1 cellular context compared by ENCODE assay signal in the genomic region with DNA sequence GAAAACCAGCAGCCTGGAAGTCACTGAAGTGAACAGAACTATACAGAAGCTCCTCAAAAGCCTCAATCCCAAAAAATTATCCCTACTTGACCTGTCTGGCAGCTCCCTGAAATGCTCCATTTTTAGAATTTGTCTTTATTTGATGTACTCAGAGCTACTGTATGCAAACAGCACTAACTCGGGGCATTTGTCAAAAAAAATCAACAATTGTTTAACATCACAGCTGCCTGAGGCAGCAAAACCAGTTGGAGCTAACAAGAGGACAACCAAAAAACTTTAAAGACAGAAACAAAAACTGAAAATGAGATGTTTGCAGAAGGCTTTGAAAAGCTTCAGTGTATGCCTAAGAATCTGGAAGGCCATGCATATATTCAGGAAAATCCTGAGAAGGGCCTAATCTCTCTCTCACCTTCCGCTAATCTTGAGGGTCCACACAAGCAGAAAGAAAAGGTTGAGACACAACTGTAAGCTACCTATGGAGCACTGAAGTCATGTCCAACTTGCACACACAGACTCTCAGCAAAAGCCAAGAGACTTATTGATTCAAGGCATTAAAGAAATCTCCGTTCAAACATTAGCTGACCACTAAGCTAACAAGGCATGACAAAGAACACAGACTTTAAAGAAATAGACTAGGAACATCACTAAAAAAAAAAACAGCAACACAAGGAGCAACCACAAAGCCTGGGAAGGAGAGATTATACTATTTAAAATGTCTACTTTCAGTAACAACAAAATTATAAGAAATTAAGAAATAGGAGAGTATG.
TF ChIP-seq lines count a peak whose summit lies in the region.

No MANE protein-coding gene starts in this region.

TF ChIP-seq in H1, 55 proteins besides CTCF, POLR2A, EP300 and RAD21:
- TF ChIP-seq, protein P1, sequence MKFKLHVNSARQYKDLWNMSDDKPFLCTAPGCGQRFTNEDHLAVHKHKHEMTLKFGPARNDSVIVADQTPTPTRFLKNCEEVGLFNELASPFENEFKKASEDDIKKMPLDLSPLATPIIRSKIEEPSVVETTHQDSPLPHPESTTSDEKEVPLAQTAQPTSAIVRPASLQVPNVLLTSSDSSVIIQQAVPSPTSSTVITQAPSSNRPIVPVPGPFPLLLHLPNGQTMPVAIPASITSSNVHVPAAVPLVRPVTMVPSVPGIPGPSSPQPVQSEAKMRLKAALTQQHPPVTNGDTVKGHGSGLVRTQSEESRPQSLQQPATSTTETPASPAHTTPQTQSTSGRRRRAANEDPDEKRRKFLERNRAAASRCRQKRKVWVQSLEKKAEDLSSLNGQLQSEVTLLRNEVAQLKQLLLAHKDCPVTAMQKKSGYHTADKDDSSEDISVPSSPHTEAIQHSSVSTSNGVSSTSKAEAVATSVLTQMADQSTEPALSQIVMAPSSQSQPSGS (IDR thresholded peaks at IDR 0.05; ENCODE audit: low read length) = no peak
- no peak for TF ChIP-seq GTF2F1 (IDR thresholded peaks at IDR 0.05; ENCODE audit: borderline replicate concordance, low read depth, low read length)
- TF ChIP-seq, protein P2, sequence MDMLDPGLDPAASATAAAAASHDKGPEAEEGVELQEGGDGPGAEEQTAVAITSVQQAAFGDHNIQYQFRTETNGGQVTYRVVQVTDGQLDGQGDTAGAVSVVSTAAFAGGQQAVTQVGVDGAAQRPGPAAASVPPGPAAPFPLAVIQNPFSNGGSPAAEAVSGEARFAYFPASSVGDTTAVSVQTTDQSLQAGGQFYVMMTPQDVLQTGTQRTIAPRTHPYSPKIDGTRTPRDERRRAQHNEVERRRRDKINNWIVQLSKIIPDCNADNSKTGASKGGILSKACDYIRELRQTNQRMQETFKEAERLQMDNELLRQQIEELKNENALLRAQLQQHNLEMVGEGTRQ (IDR thresholded peaks at IDR 0.05; ENCODE audit: low read length) = no peak
- TF ChIP-seq TAF7 (optimal IDR thresholded peaks at IDR 0.05; ENCODE audit: borderline replicate concordance, low read depth, low read length) = no peak
- no peak for TF ChIP-seq ATF3 (IDR thresholded peaks at IDR 0.05; ENCODE audit: insufficient read depth, low read depth, low read length)
- no peak for TF ChIP-seq GABPA (IDR thresholded peaks at IDR 0.05; ENCODE audit: borderline replicate concordance, insufficient read depth, low read length)
- no peak for TF ChIP-seq FOSL1 (IDR thresholded peaks at IDR 0.05; ENCODE audit: insufficient read depth, low read depth, low read length)
- TF ChIP-seq SIX5 (IDR thresholded peaks at IDR 0.05; ENCODE audit: low read depth, low read length) = no peak
- TF ChIP-seq YY1 (IDR thresholded peaks at IDR 0.05; ENCODE audit: low read depth, low read length) = no peak
- no peak for TF ChIP-seq KDM4A (IDR thresholded peaks at IDR 0.05; ENCODE audit: low read depth, low read length, severe bottlenecking)
- no peak for TF ChIP-seq HDAC2 (IDR thresholded peaks at IDR 0.05; ENCODE audit: borderline replicate concordance in 1 of 2, low read depth in 2 of 2, low read length in 2 of 2)
